8 cellular contexts compared by ENCODE assay signal in the genomic region with DNA sequence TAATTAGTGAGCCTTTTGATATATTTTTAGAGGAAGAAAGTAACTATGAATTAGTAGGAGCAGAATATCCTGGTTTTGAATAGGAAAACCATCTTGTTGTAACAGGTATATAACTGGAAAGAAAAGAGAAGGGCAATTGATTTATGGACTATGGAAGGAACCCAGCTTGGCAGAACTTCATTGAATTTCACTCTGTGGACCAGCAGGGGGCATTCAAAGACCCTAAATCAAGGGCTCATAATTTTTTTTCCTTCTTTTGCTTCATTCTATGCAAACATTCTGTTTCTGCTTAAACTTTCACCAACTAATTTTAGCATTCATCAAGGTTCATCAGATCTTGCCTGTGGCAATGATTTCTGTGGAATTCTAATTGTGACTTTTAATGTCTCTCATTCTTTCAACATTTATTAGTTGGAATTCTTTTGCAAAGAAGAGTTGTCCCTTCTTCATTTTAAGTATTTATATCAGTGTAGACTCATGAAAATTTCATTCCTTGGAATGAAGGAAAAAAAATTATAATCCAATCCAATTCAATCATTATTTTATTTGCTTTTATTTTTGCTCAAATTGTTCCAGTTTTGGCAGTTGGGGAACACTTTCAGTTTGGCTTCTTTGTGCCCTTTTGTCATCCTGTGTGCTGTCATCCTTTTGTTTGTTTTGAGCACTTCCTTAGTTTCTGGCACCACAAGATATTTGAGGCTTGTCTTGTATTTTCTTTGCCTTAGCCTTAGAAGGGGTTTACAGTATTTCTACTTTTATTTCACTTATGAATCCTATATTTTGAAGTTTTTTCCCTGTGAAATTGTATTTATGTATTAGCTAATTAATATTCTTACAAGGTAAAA. TPM values are rescaled to one million over a fixed set of nuclear protein-coding genes. Genes with fewer than 3 reads are reported as not detected.
DNase-seq lines count a peak whose midpoint lies in the region; ATAC-seq and TF ChIP-seq lines count a peak whose summit lies in the region.

No MANE protein-coding gene starts in this region.

- H2AFZ ChIP-seq in OCI-LY7 (ENCODE audit: low read length): no peak overlapping the region

- BruUV-seq in OCI-LY7 (replicated peaks; lab: Mats Ljungman, UMichigan): no TSS peak

- intact Hi-C loops in activated CD4-positive, alpha-beta T cell treated with anti-CD3 and anti-CD28 coated beads for 36 hours (cut with DNase I, micrococcal nuclease): loop anchor here (1.0 to 10.0 kb wide), 7 partner anchors 43 to 905 kb away; no protein-coding TSS in a partner anchor
- intact Hi-C loops in OCI-LY7 (cut with micrococcal nuclease; ENCODE audit: unreplicated experiment): loop anchor here (1.0 to 10.0 kb wide), 3 partner anchors 325 to 727 kb away; no protein-coding TSS in a partner anchor

- TF ChIP-seq CTCF in HFFc6 (IDR thresholded peaks at IDR 0.05): peak; percentile 86
- peak; percentile 94 for TF ChIP-seq CTCF in OCI-LY7 (conservative IDR thresholded peaks at IDR 0.05; ENCODE audit: low read length)

- H3K36me3 Mint-ChIP-seq in activated CD4-positive, alpha-beta T cell treated with anti-CD3 and anti-CD28 coated beads for 36 hours (ENCODE audit: low read depth): peaks cover 15% of the 10 kb centered on the region
- H3K36me3 Mint-ChIP-seq in HFFc6 (ENCODE audit: low read depth): peaks cover 12% of the 10 kb centered on the region
- peaks cover 3 to 7% of the 10 kb centered on the region in 2 donors for H3K36me3 Mint-ChIP-seq in stimulated activated naive B cell treated with anti-CD40 and anti-IgM and Interleukin-4, amounts not matched to agents 10 μg/mL and 1 μg/mL and 100 μg/mL, for 72 hours

- H3K4me3 ChIP-seq in OCI-LY7 (ENCODE audit: low read depth, low read length, poor library complexity, severe bottlenecking): no peak overlapping the region

- peaks cover 43% of the 10 kb centered on the region for H3K36me3 ChIP-seq in OCI-LY7 (ENCODE audit: insufficient read depth, low read length)

- no peaks in the 10 kb centered on the region for H3K27me3 Mint-ChIP-seq in activated CD4-positive, alpha-beta T cell treated with anti-CD3 and anti-CD28 coated beads for 36 hours
- no peaks in the 10 kb centered on the region for H3K27me3 Mint-ChIP-seq in HFFc6 (ENCODE audit: insufficient read depth)
- no peaks in the 10 kb centered on the region for H3K27me3 Mint-ChIP-seq in stimulated activated naive B cell treated with anti-CD40 and anti-IgM and Interleukin-4, amounts not matched to agents 10 μg/mL and 1 μg/mL and 100 μg/mL, for 72 hours

- peak; percentile 45 for DNase-seq in activated CD4-positive, alpha-beta T cell treated with anti-CD3 and anti-CD28 coated beads for 36 hours
- DNase-seq in activated CD4-positive, alpha-beta T cell treated with anti-CD3 and anti-CD28 coated beads for 1 hour: no peak
- DNase-seq in HFFc6 (peak; percentile 49), OCI-LY7 (ENCODE audit: low spot score) (peak; percentile 65), astrocyte of the hippocampus (ENCODE audit: low read depth, low spot score) (peak; percentile 60), iris pigment epithelial cell (ENCODE audit: low read depth) (peak; percentile 55), cerebellar nuclear complex (lab: John Stamatoyannopoulos, UW) (no peak)
- peak; percentile 17 for DNase-seq in stimulated activated naive B cell treated with anti-CD40 and anti-IgM and Interleukin-4, amounts not matched to agents 10 μg/mL and 1 μg/mL and 100 μg/mL, for 72 hours

- no peaks in the 10 kb centered on the region for H3K9me2 ChIP-seq in OCI-LY7 (ENCODE audit: insufficient read depth, low read length)

- H3K4me1 Mint-ChIP-seq in activated CD4-positive, alpha-beta T cell treated with anti-CD3 and anti-CD28 coated beads for 36 hours: peaks cover 48% of the 10 kb centered on the region
- peaks cover 43% of the 10 kb centered on the region for H3K4me1 Mint-ChIP-seq in HFFc6 (ENCODE audit: low read depth)
- H3K4me1 Mint-ChIP-seq in stimulated activated naive B cell treated with anti-CD40 and anti-IgM and Interleukin-4, amounts not matched to agents 10 μg/mL and 1 μg/mL and 100 μg/mL, for 72 hours: peaks cover 19 to 35% of the 10 kb centered on the region in 2 donors

- H3K4me1 ChIP-seq in OCI-LY7 (ENCODE audit: insufficient read depth, low read length, poor library complexity, severe bottlenecking): peaks cover 20% of the 10 kb centered on the region

- H3K79me2 ChIP-seq in OCI-LY7 (ENCODE audit: insufficient read depth, low read depth, low read length): peaks cover 14% of the 10 kb centered on the region; the same call in 1 of the 2 replicates

- no peak overlapping the region for H3K27ac ChIP-seq in OCI-LY7 (ENCODE audit: low read depth, low read length, poor library complexity, severe bottlenecking)

- ATAC-seq in activated CD4-positive, alpha-beta T cell treated with anti-CD3 and anti-CD28 coated beads for 36 hours: peak; percentile 53
- peak; percentile 67 to 70 for ATAC-seq in stimulated activated naive B cell treated with anti-CD40 and anti-IgM and Interleukin-4, amounts not matched to agents 10 μg/mL and 1 μg/mL and 100 μg/mL, for 72 hours (replicated peaks)

- no peaks in the 10 kb centered on the region for H3K9me3 Mint-ChIP-seq in activated CD4-positive, alpha-beta T cell treated with anti-CD3 and anti-CD28 coated beads for 36 hours (ENCODE audit: low read depth)
- no peaks in the 10 kb centered on the region for H3K9me3 Mint-ChIP-seq in HFFc6
- H3K9me3 Mint-ChIP-seq in stimulated activated naive B cell treated with anti-CD40 and anti-IgM and Interleukin-4, amounts not matched to agents 10 μg/mL and 1 μg/mL and 100 μg/mL, for 72 hours: no peaks in the 10 kb centered on the region

- H3K4me2 ChIP-seq in OCI-LY7 (ENCODE audit: low read length): peak overlapping the region; percentile 2; the same call in 1 of the 2 replicates

- H3K27ac Mint-ChIP-seq in activated CD4-positive, alpha-beta T cell treated with anti-CD3 and anti-CD28 coated beads for 36 hours: peak overlapping the region; percentile 53
- peak overlapping the region; percentile 84 for H3K27ac Mint-ChIP-seq in HFFc6
- H3K27ac Mint-ChIP-seq in stimulated activated naive B cell treated with anti-CD40 and anti-IgM and Interleukin-4, amounts not matched to agents 10 μg/mL and 1 μg/mL and 100 μg/mL, for 72 hours: peak overlapping the region; percentile 31

- H3K4me3 Mint-ChIP-seq in activated CD4-positive, alpha-beta T cell treated with anti-CD3 and anti-CD28 coated beads for 36 hours: no peak overlapping the region
- H3K4me3 Mint-ChIP-seq in HFFc6: peak overlapping the region; percentile 60
- H3K4me3 Mint-ChIP-seq in stimulated activated naive B cell treated with anti-CD40 and anti-IgM and Interleukin-4, amounts not matched to agents 10 μg/mL and 1 μg/mL and 100 μg/mL, for 72 hours: peak overlapping the region; percentile 26 to 48

- no peaks in the 10 kb centered on the region for H4K20me1 ChIP-seq in OCI-LY7 (ENCODE audit: insufficient read depth, low read length)

- POLR2A ChIA-PET in activated CD4-positive, alpha-beta T cell treated with anti-CD3 and anti-CD28 coated beads for 36 hours (lab: Charles Lee): no interaction called here
- POLR2A ChIA-PET in OCI-LY7 (lab: Charles Lee): interaction anchor here (0.5 to 1.6 kb wide), 7 partner anchors 9 to 416 kb away, joined by 3 to 6 read pairs (median 3); no protein-coding TSS in a partner anchor

- CTCF ChIA-PET in activated CD4-positive, alpha-beta T cell treated with anti-CD3 and anti-CD28 coated beads for 36 hours (lab: Charles Lee): interaction anchor here (0.6 to 8.8 kb wide), 28 partner anchors 8 to 727 kb away, joined by 3 to 115 read pairs (median 3); no protein-coding TSS in a partner anchor
- CTCF ChIA-PET in OCI-LY7 (lab: Charles Lee; ENCODE audit: unreplicated experiment): no interaction called here

- H3K9me3 ChIP-seq in OCI-LY7 (ENCODE audit: low read length): no peaks in the 10 kb centered on the region

RNA-seq across cellular contexts. Expression of a gene that starts 30.4 kb away (rescaled TPM):
- total RNA-seq in activated CD4-positive, alpha-beta T cell treated with anti-CD3 and anti-CD28 coated beads for 36 hours: 10 to 100 TPM; 12.8 to 18.5 TPM
- 10 to 100 TPM; 37.7 to 44.3 (median 41.0) TPM for total RNA-seq in HFFc6 (2021; fragmentation: NEBNext Ultra II Directional; extraction: Animal tissue kit (Norgen Biotek cat#: 25700))
- total RNA-seq in OCI-LY7 (2014; rRNA removed; shearing (Covaris generic)): 16.7 and 17.9 TPM in 2 replicates
- total RNA-seq in OCI-LY7 (2022): 59.2 and 64.3 TPM in 2 replicates

RNA-seq across cellular contexts. Expression of a gene that starts 39.9 kb away (rescaled TPM):
- 10 to 100 TPM; 47.8 to 56.7 TPM for total RNA-seq in activated CD4-positive, alpha-beta T cell treated with anti-CD3 and anti-CD28 coated beads for 36 hours
- total RNA-seq in HFFc6 (2021; fragmentation: NEBNext Ultra II Directional; extraction: Animal tissue kit (Norgen Biotek cat#: 25700)): 10 to 100 TPM; 51.1 to 64.2 (median 57.8) TPM
- total RNA-seq in OCI-LY7 (2014; rRNA removed; shearing (Covaris generic)): 11.8 and 14.1 TPM in 2 replicates
- total RNA-seq in OCI-LY7 (2022): 26.6 and 33.3 TPM in 2 replicates

Comparison
In these comparisons a context has a peak if more than half of its experiments do, and no peak if none do; other contexts are left out.
1. DNase-seq: peak in activated CD4-positive, alpha-beta T cell treated with anti-CD3 and anti-CD28 coated beads for 36 hours (single experiment), HFFc6 (single experiment), OCI-LY7 (single experiment), astrocyte of the hippocampus (single experiment), iris pigment epithelial cell (single experiment) and stimulated activated naive B cell treated with anti-CD40 and anti-IgM and Interleukin-4, amounts not matched to agents 10 μg/mL and 1 μg/mL and 100 μg/mL, for 72 hours (single experiment); none in activated CD4-positive, alpha-beta T cell treated with anti-CD3 and anti-CD28 coated beads for 1 hour (single experiment) and cerebellar nuclear complex (0 of 2).
2. H3K27ac Mint-ChIP-seq: peak in every context shown above with its lines; median percentile 84 in HFFc6; 53 in activated CD4-positive, alpha-beta T cell treated with anti-CD3 and anti-CD28 coated beads for 36 hours; 31 in stimulated activated naive B cell treated with anti-CD40 and anti-IgM and Interleukin-4, amounts not matched to agents 10 μg/mL and 1 μg/mL and 100 μg/mL, for 72 hours.